ENCODE assay signal across 11 cellular contexts in the genomic region with DNA sequence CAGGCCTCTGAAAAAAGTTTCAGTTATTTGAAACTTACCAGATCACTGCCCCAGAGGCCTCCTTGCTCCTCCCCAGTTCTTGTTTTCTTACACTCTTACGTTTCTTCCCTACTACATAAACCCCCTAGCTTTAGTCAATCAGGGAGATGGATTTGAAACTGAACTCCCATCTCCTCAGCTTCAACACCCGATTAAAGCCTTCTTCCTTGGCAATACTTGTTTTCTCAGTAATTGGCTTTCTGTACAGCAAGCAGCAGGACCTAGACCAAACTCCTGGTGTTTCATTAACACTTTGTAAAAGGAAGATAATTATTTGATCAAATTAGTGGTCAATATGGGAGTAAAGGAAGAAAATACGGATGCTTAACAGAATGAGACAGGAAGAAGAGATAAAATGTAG.
"Had no signal": no experiment of that assay in that cellular context is flagged by ENCODE, and none has a peak within 500 bp of the region (broad histone marks: within the 10 kb centered on the region; RNA-seq: fewer than 3 reads in every experiment).

No MANE protein-coding gene starts in this region.

- H3K4me3 ChIP-seq: GM23248, GM23338, HAP-1 had no signal

- H3K27ac ChIP-seq: GM23248 had no signal

- H2AFZ ChIP-seq: GM23248, GM23338 had no signal

- ATAC-seq: GM23338, HCT116 had no signal

- H3K9me3 ChIP-seq: HAP-1 had no signal

- FAIRE-seq: H1, H54 had no signal

- DNase-seq: GM23248, GOT3, H7, H9, HCEC 1CT, HFFc6 had no signal

- H3K4me2 ChIP-seq: GM23338 had no signal

- H3K9ac ChIP-seq: GM23248 had no signal

- H3K4me1 ChIP-seq: HAP-1 had no signal

- H3K27ac Mint-ChIP-seq: GM23338, H9, HFFc6 had no signal

- H3K4me3 Mint-ChIP-seq: GM23338, H9, HFFc6 had no signal

- H3K36me3 ChIP-seq: HAP-1 had no signal
